In genomic region chr13:111245781-111246384, GRCh38 we compare ENCODE assay signal across 27 cellular contexts.
DNase-seq lines count a peak whose midpoint lies in the region; TF ChIP-seq lines count a peak whose summit lies in the region.
"Had no signal": no experiment of that assay in that cellular context is flagged by ENCODE, and none has a peak within 500 bp of the region (broad histone marks: within the 10 kb centered on the region; RNA-seq: fewer than 3 reads in every experiment).

No MANE protein-coding gene starts in this region.

- dilution Hi-C loops in mammary epithelial cell (cut with HindIII; ENCODE audit: low sequenced_read_pairs) = no loop called here

- H3K79me2 ChIP-seq in mammary epithelial cell (ENCODE audit: insufficient read depth, low read length) = peaks cover 16% of the 10 kb centered on the region
- H3K79me2 ChIP-seq: parathyroid adenoma had no signal

- WGBS in mammary epithelial cell (ENCODE audit: low coverage, missing lambda C conversion rate) = 43% methylated on average over 5 of the region's 5 CpGs

- H3K9me3 ChIP-seq in mammary epithelial cell (replicated peaks; ENCODE audit: insufficient read depth, low read length) = no peaks in the 10 kb centered on the region
- H3K9me3 ChIP-seq: left ventricle myocardium inferior, upper lobe of right lung had no signal

- H3K27ac Mint-ChIP-seq in osteocyte (ENCODE audit: unreplicated experiment) = no peak overlapping the region
- H3K27ac Mint-ChIP-seq: activated CD4-positive, alpha-beta memory T cell treated with anti-CD3 and anti-CD28 coated beads for 36 hours; CD4-positive, alpha-beta T cell; effector memory CD8-positive, alpha-beta T cell; immature natural killer cell; mesothelial cell of epicardium; natural killer cell treated with Interleukin-12 subunit alpha and Interleukin-12 subunit beta and Interleukin-15 and Interleukin-18, amount 100 ng/mL, for 72 hours; T-helper 2 cell treated with Interferon-gamma antibody and Interleukin-4, amounts not matched to agents 5 μg/mL and 100 μg/mL, for 36 hours had no signal

- H3K9ac ChIP-seq in mammary epithelial cell (ENCODE audit: insufficient read depth, low read length) = no peak overlapping the region
- H3K9ac ChIP-seq: parathyroid adenoma had no signal

- H3K4me3 Mint-ChIP-seq in osteocyte (ENCODE audit: unreplicated experiment) = no peak overlapping the region
- H3K4me3 Mint-ChIP-seq: activated CD4-positive, alpha-beta memory T cell treated with anti-CD3 and anti-CD28 coated beads for 36 hours; CD4-positive, alpha-beta T cell; effector memory CD8-positive, alpha-beta T cell; immature natural killer cell; mesothelial cell of epicardium; natural killer cell treated with Interleukin-12 subunit alpha and Interleukin-12 subunit beta and Interleukin-15 and Interleukin-18, amount 100 ng/mL, for 72 hours; T-helper 2 cell treated with Interferon-gamma antibody and Interleukin-4, amounts not matched to agents 5 μg/mL and 100 μg/mL, for 36 hours had no signal

- H3K4me1 Mint-ChIP-seq in osteocyte (ENCODE audit: unreplicated experiment) = peaks cover 26% of the 10 kb centered on the region

- peaks cover 11% of the 10 kb centered on the region for H3K36me3 ChIP-seq in mammary epithelial cell (ENCODE audit: insufficient read depth, low read length)

- no peak overlapping the region for H3K27ac ChIP-seq in mammary epithelial cell (ENCODE audit: insufficient read depth, low read depth, low read length)
- H3K27ac ChIP-seq: left ventricle myocardium inferior, parathyroid adenoma, upper lobe of right lung had no signal

- peaks cover 63% of the 10 kb centered on the region for H3K36me3 Mint-ChIP-seq in osteocyte (ENCODE audit: unreplicated experiment)

- intact Hi-C loops in mammary epithelial cell (cut with micrococcal nuclease) = no loop called here
- intact Hi-C loops in posterior vena cava (cut with DNase I) = no loop called here

- no peak for TF ChIP-seq CTCF in mammary epithelial cell (conservative IDR thresholded peaks at IDR 0.05 in 1 of 2, IDR thresholded peaks at IDR 0.05 in 1 of 2; ENCODE audit: extremely low read depth in 1 of 2, insufficient read depth in 1 of 2, low read depth in 1 of 2, low read length in 2 of 2)
- TF ChIP-seq CTCF in fibroblast of villous mesenchyme (IDR thresholded peaks at IDR 0.05; ENCODE audit: insufficient read depth, low read depth, low read length) = no peak
- no peak for TF ChIP-seq CTCF in osteocyte (IDR thresholded peaks at IDR 0.05)

- in situ Hi-C loops in mammary epithelial cell (cut with MboI; ENCODE audit: low sequenced_read_pairs in 2 of 2) = no loop called here
- in situ Hi-C loops in KBM-7 (cut with MboI; ENCODE audit: low pct_unique_long_range_greater_than_20kb, low sequenced_read_pairs) = no loop called here

- H4K20me1 ChIP-seq in mammary epithelial cell (ENCODE audit: insufficient read depth, low read length) = no peaks in the 10 kb centered on the region

- BruUV-seq in mammary epithelial cell (replicated peaks; lab: Mats Ljungman, UMichigan) = no TSS peak

- H2AFZ ChIP-seq in mammary epithelial cell (ENCODE audit: low read depth, low read length) = no peak overlapping the region
- H2AFZ ChIP-seq: parathyroid adenoma had no signal

- peaks cover 8% of the 10 kb centered on the region for H3K4me1 ChIP-seq in mammary epithelial cell (ENCODE audit: insufficient read depth, low read length)
- H3K4me1 ChIP-seq: parathyroid adenoma, upper lobe of right lung had no signal

- H3K4me3 ChIP-seq in mammary epithelial cell (replicated peaks in 1 of 3; ENCODE audit: insufficient read depth in 1 of 3, low read depth in 2 of 3, low read length in 3 of 3) = no peak overlapping the region
- H3K4me3 ChIP-seq in fibroblast of villous mesenchyme (ENCODE audit: low read depth, low read length) = no peak overlapping the region
- H3K4me3 ChIP-seq: left ventricle myocardium inferior, upper lobe of right lung had no signal

- peak overlapping the region; percentile 7 for H3K4me2 ChIP-seq in mammary epithelial cell (ENCODE audit: insufficient read depth, low read depth, low read length)

- CTCF ChIA-PET in mammary epithelial cell (lab: Charles Lee; ENCODE audit: low non-redundant PET) = no interaction called here

- DNase-seq in AG08396 (ENCODE audit: low spot score) (peak; percentile 32), GM04504 (ENCODE audit: low read depth) (peak; percentile 34), mammary epithelial cell (peak; percentile 37), fibroblast of villous mesenchyme (ENCODE audit: low read depth) (peak; percentile 3), KBM-7 (no peak), HT-29 (ENCODE audit: low spot score) (no peak), posterior vena cava (ENCODE audit: low spot score) (no peak), osteocyte (ENCODE audit: extremely low spot score, unreplicated experiment) (no peak)
- DNase-seq: ACHN; activated CD4-positive, alpha-beta memory T cell treated with anti-CD3 and anti-CD28 coated beads for 36 hours; activated gamma-delta T cell treated with Interleukin-2 at 50 U/mL for 16 hours; CD4-positive, alpha-beta T cell; DMS 273 treated with DMSO at 0.1 percent for 48 hours; effector memory CD8-positive, alpha-beta T cell; immature natural killer cell; Karpas-422; left ventricle myocardium inferior; NCI-H1092 treated with DMSO at 0.1 percent for 48 hours; NCI-H2029; NCI-H226; NCI-H774; stimulated activated CD4-positive, alpha-beta T cell treated with anti-CD3 and anti-CD28 coated beads, Interleukin-15, amount 100 ng/mL, for 24 hours; upper lobe of right lung had no signal

- H3K27me3 Mint-ChIP-seq in osteocyte (ENCODE audit: unreplicated experiment) = no peaks in the 10 kb centered on the region
- H3K27me3 Mint-ChIP-seq: activated CD4-positive, alpha-beta memory T cell treated with anti-CD3 and anti-CD28 coated beads for 36 hours; CD4-positive, alpha-beta T cell; effector memory CD8-positive, alpha-beta T cell; natural killer cell treated with Interleukin-12 subunit alpha and Interleukin-12 subunit beta and Interleukin-15 and Interleukin-18, amount 100 ng/mL, for 72 hours had no signal

- no peaks in the 10 kb centered on the region for H3K27me3 ChIP-seq in mammary epithelial cell (ENCODE audit: insufficient read depth, low read length)
- H3K27me3 ChIP-seq: upper lobe of right lung had no signal

- H3K9me3 Mint-ChIP-seq in osteocyte (ENCODE audit: unreplicated experiment) = no peaks in the 10 kb centered on the region
- H3K9me3 Mint-ChIP-seq: activated CD4-positive, alpha-beta memory T cell treated with anti-CD3 and anti-CD28 coated beads for 36 hours; CD4-positive, alpha-beta T cell; effector memory CD8-positive, alpha-beta T cell; immature natural killer cell; mesothelial cell of epicardium; natural killer cell treated with Interleukin-12 subunit alpha and Interleukin-12 subunit beta and Interleukin-15 and Interleukin-18, amount 100 ng/mL, for 72 hours; T-helper 2 cell treated with Interferon-gamma antibody and Interleukin-4, amounts not matched to agents 5 μg/mL and 100 μg/mL, for 36 hours had no signal

Comparison
In these comparisons a context has a peak if more than half of its experiments do, and no peak if none do; other contexts are left out.
1. DNase-seq: peak in AG08396 (single experiment), GM04504 (single experiment), mammary epithelial cell (single experiment) and fibroblast of villous mesenchyme (single experiment); none in KBM-7 (single experiment), HT-29 (single experiment), posterior vena cava (single experiment) and osteocyte (single experiment).